ENCODE assay signal across 1 cellular context in genomic region chr11:9600166-9600565, GRCh38.
TF ChIP-seq lines count a peak whose summit lies in the region.

No MANE protein-coding gene starts in this region.

TF ChIP-seq in HCT116, 20 proteins besides CTCF, POLR2A, EP300 and RAD21 (continued from another document):
- TF ChIP-seq REST (IDR thresholded peaks at IDR 0.05; ENCODE audit: low read depth): no peak
- TF ChIP-seq EGR1 (IDR thresholded peaks at IDR 0.05; ENCODE audit: low read depth): no peak
- TF ChIP-seq ZNF274 (IDR thresholded peaks at IDR 0.05; ENCODE audit: low read depth, low read length): no peak
